Comparison of ENCODE assay signal across 1 cellular context in the genomic region with DNA sequence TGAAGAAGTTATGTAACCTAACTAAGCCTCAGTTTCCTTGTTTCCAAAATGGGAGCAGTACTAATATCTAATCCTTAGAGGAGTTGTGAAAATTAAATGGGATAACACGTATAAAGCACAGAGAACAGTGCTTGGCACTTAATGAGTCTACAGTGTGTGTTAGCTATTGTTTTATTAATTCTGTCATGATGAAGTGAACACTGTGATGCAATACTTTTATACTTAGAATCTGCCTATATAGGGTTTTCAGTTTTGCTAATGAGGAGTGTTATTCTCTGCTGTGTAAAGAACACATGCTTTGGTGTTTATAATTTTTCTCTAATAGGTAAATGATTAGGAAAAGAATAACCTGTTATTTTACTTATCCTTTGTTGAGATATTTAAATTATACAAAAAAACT.
TF ChIP-seq lines count a peak whose summit lies in the region.

No MANE protein-coding gene starts in this region.

TF ChIP-seq in HepG2, 621 proteins besides CTCF, POLR2A, EP300 and RAD21 (continued from another document):
- TF ChIP-seq, protein P1, sequence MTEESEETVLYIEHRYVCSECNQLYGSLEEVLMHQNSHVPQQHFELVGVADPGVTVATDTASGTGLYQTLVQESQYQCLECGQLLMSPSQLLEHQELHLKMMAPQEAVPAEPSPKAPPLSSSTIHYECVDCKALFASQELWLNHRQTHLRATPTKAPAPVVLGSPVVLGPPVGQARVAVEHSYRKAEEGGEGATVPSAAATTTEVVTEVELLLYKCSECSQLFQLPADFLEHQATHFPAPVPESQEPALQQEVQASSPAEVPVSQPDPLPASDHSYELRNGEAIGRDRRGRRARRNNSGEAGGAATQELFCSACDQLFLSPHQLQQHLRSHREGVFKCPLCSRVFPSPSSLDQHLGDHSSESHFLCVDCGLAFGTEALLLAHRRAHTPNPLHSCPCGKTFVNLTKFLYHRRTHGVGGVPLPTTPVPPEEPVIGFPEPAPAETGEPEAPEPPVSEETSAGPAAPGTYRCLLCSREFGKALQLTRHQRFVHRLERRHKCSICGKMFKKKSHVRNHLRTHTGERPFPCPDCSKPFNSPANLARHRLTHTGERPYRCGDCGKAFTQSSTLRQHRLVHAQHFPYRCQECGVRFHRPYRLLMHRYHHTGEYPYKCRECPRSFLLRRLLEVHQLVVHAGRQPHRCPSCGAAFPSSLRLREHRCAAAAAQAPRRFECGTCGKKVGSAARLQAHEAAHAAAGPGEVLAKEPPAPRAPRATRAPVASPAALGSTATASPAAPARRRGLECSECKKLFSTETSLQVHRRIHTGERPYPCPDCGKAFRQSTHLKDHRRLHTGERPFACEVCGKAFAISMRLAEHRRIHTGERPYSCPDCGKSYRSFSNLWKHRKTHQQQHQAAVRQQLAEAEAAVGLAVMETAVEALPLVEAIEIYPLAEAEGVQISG (CRISPR knock-in tag; IDR thresholded peaks at IDR 0.05) = no peak
TF ChIP-seq in HepG2: peak in this region for 1.
